ENCODE assay signal across 9 cellular contexts in the genomic region with DNA sequence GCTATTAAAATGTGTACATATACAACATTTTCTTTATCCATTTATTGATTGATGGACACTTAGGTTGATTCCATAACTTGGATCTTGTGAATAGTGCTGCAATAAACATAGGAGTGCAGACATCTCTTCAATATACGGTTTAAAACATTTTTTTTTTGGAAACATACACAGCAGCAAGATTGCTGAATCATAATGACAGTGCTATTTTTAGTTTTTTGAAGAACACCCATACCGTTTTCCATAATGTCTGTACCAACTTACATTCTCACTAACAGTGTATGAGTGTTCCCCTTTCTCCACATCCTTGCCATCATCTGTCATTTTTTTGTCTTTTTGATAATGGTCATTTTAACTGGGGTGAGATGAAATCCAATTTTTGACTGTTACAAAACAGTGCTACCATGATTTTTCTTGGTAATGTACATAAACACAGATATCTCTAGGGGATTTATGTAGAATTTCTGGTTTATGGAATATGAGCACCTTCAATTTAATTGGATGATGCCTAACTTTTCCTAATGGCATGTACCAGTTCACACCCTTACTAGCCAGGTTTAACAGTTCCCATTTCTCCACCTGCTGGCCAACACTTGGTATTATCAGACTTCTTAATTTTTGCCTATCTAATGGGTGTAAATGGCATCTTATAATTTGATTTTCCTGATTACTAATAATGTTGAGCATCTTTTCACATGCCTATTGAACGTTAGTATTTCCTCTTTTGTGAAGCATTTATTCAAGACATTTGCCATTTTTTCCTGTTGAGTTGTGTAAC. TPM values are rescaled to one million over a fixed set of nuclear protein-coding genes. Genes with fewer than 3 reads are reported as not detected.
DNase-seq lines count a peak whose midpoint lies in the region; ATAC-seq and TF ChIP-seq lines count a peak whose summit lies in the region.
"Had no signal": no experiment of that assay in that cellular context is flagged by ENCODE, and none has a peak within 500 bp of the region (broad histone marks: within the 10 kb centered on the region; RNA-seq: fewer than 3 reads in every experiment).

No MANE protein-coding gene starts in this region.

- no peaks in the 10 kb centered on the region for H3K4me1 ChIP-seq in CD4-positive, CD25-positive, alpha-beta regulatory T cell (ENCODE audit: control insufficient read depth, insufficient read depth, low read length, poor library complexity, severe bottlenecking)
- H3K4me1 ChIP-seq: SJCRH30 had no signal

- H3K27ac Mint-ChIP-seq in CD4-positive, CD25-positive, alpha-beta regulatory T cell: no peak overlapping the region
- no peak overlapping the region for H3K27ac Mint-ChIP-seq in activated CD4-positive, alpha-beta memory T cell treated with anti-CD3 and anti-CD28 coated beads, Interleukin-2, amount 10 ng/mL, durations not matched to agents 7 days and 5 days

- no peaks in the 10 kb centered on the region for H3K27me3 Mint-ChIP-seq in CD4-positive, CD25-positive, alpha-beta regulatory T cell
- H3K27me3 Mint-ChIP-seq in activated CD4-positive, alpha-beta memory T cell treated with anti-CD3 and anti-CD28 coated beads, Interleukin-2, amount 10 ng/mL, durations not matched to agents 7 days and 5 days: no peaks in the 10 kb centered on the region

- no peak for ATAC-seq in CD4-positive, CD25-positive, alpha-beta regulatory T cell (ENCODE audit: low read depth in 2 of 2)
- ATAC-seq in GM21423 (IDR thresholded peaks at IDR 0.05; ENCODE audit: unreplicated experiment): no peak

- no peaks in the 10 kb centered on the region for H3K36me3 ChIP-seq in CD4-positive, CD25-positive, alpha-beta regulatory T cell (ENCODE audit: control insufficient read depth, insufficient read depth, low read length)
- H3K36me3 ChIP-seq: SJCRH30 had no signal

- no peak overlapping the region for H3K27ac ChIP-seq in CD4-positive, CD25-positive, alpha-beta regulatory T cell (ENCODE audit: insufficient read depth, low read length, poor library complexity, severe bottlenecking)
- H3K27ac ChIP-seq: SJCRH30 had no signal

- H3K27me3 ChIP-seq in CD4-positive, CD25-positive, alpha-beta regulatory T cell (ENCODE audit: control insufficient read depth, insufficient read depth, low read length): no peaks in the 10 kb centered on the region
- H3K27me3 ChIP-seq: SJCRH30 had no signal

- POLR2A ChIA-PET in activated CD4-positive, alpha-beta memory T cell treated with anti-CD3 and anti-CD28 coated beads, Interleukin-2, amount 10 ng/mL, durations not matched to agents 7 days and 5 days (lab: Charles Lee): no interaction called here

- CTCF ChIA-PET in activated CD4-positive, alpha-beta memory T cell treated with anti-CD3 and anti-CD28 coated beads, Interleukin-2, amount 10 ng/mL, durations not matched to agents 7 days and 5 days (lab: Charles Lee): interaction anchor here (0.8 to 1.7 kb wide), 3 partner anchors 23 to 96 kb away, joined by 3 to 16 read pairs (median 12); no protein-coding TSS in a partner anchor

- no peak overlapping the region for H3K4me3 ChIP-seq in CD4-positive, CD25-positive, alpha-beta regulatory T cell (ENCODE audit: low read depth, low read length)
- H3K4me3 ChIP-seq: SJCRH30 had no signal

- TF ChIP-seq CTCF in GM13977 (IDR thresholded peaks at IDR 0.05; ENCODE audit: extremely low read depth, insufficient read depth, missing control alignments): peak; percentile 41

- no peak overlapping the region for H3K4me3 Mint-ChIP-seq in CD4-positive, CD25-positive, alpha-beta regulatory T cell
- no peak overlapping the region for H3K4me3 Mint-ChIP-seq in activated CD4-positive, alpha-beta memory T cell treated with anti-CD3 and anti-CD28 coated beads, Interleukin-2, amount 10 ng/mL, durations not matched to agents 7 days and 5 days

- H3K9me3 Mint-ChIP-seq in CD4-positive, CD25-positive, alpha-beta regulatory T cell: peaks cover 0 to 2% (median 0%) of the 10 kb centered on the region in 7 donors
- H3K9me3 Mint-ChIP-seq in activated CD4-positive, alpha-beta memory T cell treated with anti-CD3 and anti-CD28 coated beads, Interleukin-2, amount 10 ng/mL, durations not matched to agents 7 days and 5 days: no peaks in the 10 kb centered on the region

- no peaks in the 10 kb centered on the region for H3K9me3 ChIP-seq in CD4-positive, CD25-positive, alpha-beta regulatory T cell (ENCODE audit: control insufficient read depth in 2 of 2, low read length in 2 of 2)
- H3K9me3 ChIP-seq: SJCRH30 had no signal

- no peaks in the 10 kb centered on the region for H3K36me3 Mint-ChIP-seq in CD4-positive, CD25-positive, alpha-beta regulatory T cell
- peaks cover under 1% of the 10 kb centered on the region for H3K36me3 Mint-ChIP-seq in activated CD4-positive, alpha-beta memory T cell treated with anti-CD3 and anti-CD28 coated beads, Interleukin-2, amount 10 ng/mL, durations not matched to agents 7 days and 5 days (ENCODE audit: low read depth)

- DNase-seq in CD4-positive, CD25-positive, alpha-beta regulatory T cell: peak in 2 of 3 donors; percentile 22 to 48
- DNase-seq in GM13977 (ENCODE audit: low spot score) (no peak), Kasumi-1 (lab: John Stamatoyannopoulos, UW) (peak; percentile 26 to 48), amniotic epithelial cell (ENCODE audit: low read depth) (peak; percentile 19), kidney tubule cell (ENCODE audit: low spot score) (peak; percentile 43), dedifferentiated amniotic fluid mesenchymal stem cell (ENCODE audit: extremely low spot score) (no peak)
- no peak for DNase-seq in activated CD4-positive, alpha-beta memory T cell treated with anti-CD3 and anti-CD28 coated beads, Interleukin-2, amount 10 ng/mL, durations not matched to agents 7 days and 5 days

- peaks cover 0 to 27% (median 7%) of the 10 kb centered on the region in 4 donors for H3K4me1 Mint-ChIP-seq in CD4-positive, CD25-positive, alpha-beta regulatory T cell
- H3K4me1 Mint-ChIP-seq in activated CD4-positive, alpha-beta memory T cell treated with anti-CD3 and anti-CD28 coated beads, Interleukin-2, amount 10 ng/mL, durations not matched to agents 7 days and 5 days: peaks cover 35% of the 10 kb centered on the region

- in situ Hi-C loops in GM13977 (cut with MboI; ENCODE audit: low pct_unique_long_range_greater_than_20kb, low sequenced_read_pairs, unreplicated experiment): loop anchor here (25.0 kb wide), 1 partner anchor 429 kb away; a partner anchor contains a TSS

RNA-seq across cellular contexts. Expression of a gene that starts 21.0 kb away (rescaled TPM):
- total RNA-seq in CD4-positive, CD25-positive, alpha-beta regulatory T cell: 6.3 TPM
- polyA plus RNA-seq in CD4-positive, CD25-positive, alpha-beta regulatory T cell: 10 to 100 TPM; 11.7 to 14.7 (median 13.1) TPM
- 1 to 10 TPM; 7.3 to 7.5 TPM for total RNA-seq in activated CD4-positive, alpha-beta memory T cell treated with anti-CD3 and anti-CD28 coated beads, Interleukin-2, amount 10 ng/mL, durations not matched to agents 7 days and 5 days

Comparison
In these comparisons a context has a peak if more than half of its experiments do, and no peak if none do; other contexts are left out.
1. DNase-seq: peak in CD4-positive, CD25-positive, alpha-beta regulatory T cell (2 of 3), Kasumi-1 (2 of 2), amniotic epithelial cell (single experiment) and kidney tubule cell (single experiment); none in GM13977 (single experiment), dedifferentiated amniotic fluid mesenchymal stem cell (single experiment) and activated CD4-positive, alpha-beta memory T cell treated with anti-CD3 and anti-CD28 coated beads, Interleukin-2, amount 10 ng/mL, durations not matched to agents 7 days and 5 days (single experiment).